28 cellular contexts compared by ENCODE assay signal in genomic region chr4:151968643-151969042, GRCh38.
"Had no signal": no experiment of that assay in that cellular context is flagged by ENCODE, and none has a peak within 500 bp of the region (broad histone marks: within the 10 kb centered on the region; RNA-seq: fewer than 3 reads in every experiment).

No MANE protein-coding gene starts in this region.

- ATAC-seq: activated CD4-positive, alpha-beta T cell treated with anti-CD3 and anti-CD28 coated beads for 36 hours; activated CD8-positive, alpha-beta memory T cell treated with anti-CD3 and anti-CD28 coated beads, Interleukin-2, amount 10 ng/mL, durations not matched to agents 7 days and 5 days; activated CD8-positive, alpha-beta T cell treated with anti-CD3 and anti-CD28 coated beads, Interleukin-2, amount 10 ng/mL, durations not matched to agents 7 days and 5 days; activated naive CD8-positive, alpha-beta T cell treated with anti-CD3 and anti-CD28 coated beads, Interleukin-2, amount 50 U/mL, for 24 hours; body of pancreas; effector memory CD8-positive, alpha-beta T cell; foreskin keratinocyte; gastrocnemius medialis had no signal

- DNase-seq: activated CD4-positive, alpha-beta memory T cell treated with anti-CD3 and anti-CD28 coated beads for 36 hours; activated CD4-positive, alpha-beta T cell treated with anti-CD3 and anti-CD28 coated beads for 36 hours; activated CD4-positive, alpha-beta T cell treated with anti-CD3 and anti-CD28 coated beads, Interleukin-2, amount 10 ng/mL, durations not matched to agents 24 days and 14 days; activated CD4-positive, CD25-positive, alpha-beta regulatory T cell; activated CD4-positive, CD25-positive, alpha-beta regulatory T cell treated with anti-CD3 and anti-CD28 coated beads, Interleukin-2, amount 50 U/mL, for 72 hours; activated CD8-positive, alpha-beta memory T cell treated with anti-CD3 and anti-CD28 coated beads, Interleukin-2, amount 10 ng/mL, durations not matched to agents 7 days and 5 days; activated CD8-positive, alpha-beta memory T cell treated with anti-CD3 and anti-CD28 coated beads, Interleukin-2, amount 50 U/mL, for 4 hours; activated CD8-positive, alpha-beta T cell treated with anti-CD3 and anti-CD28 coated beads, Interleukin-2, amount 10 ng/mL, durations not matched to agents 7 days and 5 days; activated effector memory CD4-positive, alpha-beta T cell treated with anti-CD3 and anti-CD28 coated beads, Interleukin-2, amount 50 U/mL, for 16 hours; activated naive CD4-positive, alpha-beta T cell treated with anti-CD3 and anti-CD28 coated beads for 36 hours; activated naive CD8-positive, alpha-beta T cell treated with anti-CD3 and anti-CD28 coated beads for 36 hours; activated naive CD8-positive, alpha-beta T cell treated with anti-CD3 and anti-CD28 coated beads, Interleukin-2, amount 50 U/mL, for 24 hours; activated T-cell treated with anti-CD3 and anti-CD28 coated beads, Interleukin-2, amount 50 U/mL, for 1 hour; activated T-cell treated with anti-CD3 and anti-CD28 coated beads, Interleukin-2, amount 50 U/mL, for 48 hours; adrenal gland; amygdala; aorta; body of pancreas; caudate nucleus; cortex of kidney; dermis blood vessel endothelial cell; effector CD4-positive, alpha-beta T cell; effector memory CD8-positive, alpha-beta T cell; erythroblast; foreskin keratinocyte; gastrocnemius medialis; heart right ventricle; T1000 had no signal
